ENCODE assay signal across 25 cellular contexts in the genomic region with DNA sequence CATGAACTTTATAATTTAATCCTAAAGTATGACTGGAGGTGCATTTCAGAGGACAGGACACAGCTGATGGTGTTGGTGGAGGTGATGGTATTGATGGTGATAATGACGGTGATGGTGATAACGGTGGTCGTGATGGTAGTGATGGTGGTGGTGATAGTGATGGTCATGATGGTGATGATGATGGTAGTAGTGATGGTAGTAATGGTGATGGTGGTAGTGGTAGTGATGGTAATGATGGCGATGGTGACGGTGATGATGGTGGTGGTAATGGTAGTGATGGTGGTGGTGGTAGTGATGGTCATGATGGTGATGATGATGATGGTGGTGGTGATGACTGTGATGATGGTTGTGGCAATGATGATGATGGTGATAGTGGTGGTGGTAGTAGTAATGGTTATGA. TPM values are rescaled to one million over a fixed set of nuclear protein-coding genes. Genes with fewer than 3 reads are reported as not detected.
"Had no signal": no experiment of that assay in that cellular context is flagged by ENCODE, and none has a peak within 500 bp of the region (broad histone marks: within the 10 kb centered on the region; RNA-seq: fewer than 3 reads in every experiment).

No MANE protein-coding gene starts in this region.

- H3K4me3 Mint-ChIP-seq: effector memory CD8-positive, alpha-beta T cell; memory B cell; natural killer cell; stimulated activated memory B cell treated with anti-CD40 and anti-IgM and Interleukin-4, amounts not matched to agents 10 μg/mL and 1 μg/mL and 100 μg/mL, for 72 hours; type B pancreatic cell had no signal

- H3K4me3 ChIP-seq: gastrocnemius medialis, hepatocyte, lung, ovary, psoas muscle, skin epidermis, spleen, testis, tibial artery had no signal

- H3K27me3 ChIP-seq: gastrocnemius medialis, hepatocyte, ovary, spleen, testis, tibial artery had no signal

- DNase-seq: cortex of kidney; effector memory CD8-positive, alpha-beta T cell; foreskin fibroblast; gastrocnemius medialis; kidney; natural killer cell; occipital lobe; ovary; posterior cingulate gyrus; psoas muscle; right cardiac atrium; spleen; stimulated activated CD4-positive, alpha-beta T cell treated with anti-CD3 and anti-CD28 coated beads, Interleukin-4, amount 100 ng/mL, for 4 hours; stimulated activated naive CD8-positive, alpha-beta T cell treated with anti-CD3 and anti-CD28 coated beads, Interleukin-15, Interleukin-2, amounts not matched to agents 100 U/mL and 50 U/mL, for 24 hours; substantia nigra; testis; tibial artery had no signal

- H3K79me2 ChIP-seq: hepatocyte had no signal

- H3K27ac ChIP-seq: gastrocnemius medialis, hepatocyte, ovary, psoas muscle, skin epidermis, spleen, testis, tibial artery had no signal

- H3K4me2 ChIP-seq: hepatocyte had no signal

- H3K27me3 Mint-ChIP-seq: stimulated activated memory B cell treated with anti-CD40 and anti-IgM and Interleukin-4, amounts not matched to agents 10 μg/mL and 1 μg/mL and 100 μg/mL, for 72 hours had no signal

- H3K36me3 Mint-ChIP-seq: natural killer cell had no signal

- H3K4me1 ChIP-seq: gastrocnemius medialis, psoas muscle, spleen, testis, tibial artery had no signal

- H3K36me3 ChIP-seq: gastrocnemius medialis, ovary had no signal

- H3K9me3 ChIP-seq: gastrocnemius medialis, ovary, psoas muscle, spleen, testis, tibial artery had no signal

- H2AFZ ChIP-seq: hepatocyte had no signal

- H3K27ac Mint-ChIP-seq: effector memory CD8-positive, alpha-beta T cell; memory B cell; natural killer cell; stimulated activated memory B cell treated with anti-CD40 and anti-IgM and Interleukin-4, amounts not matched to agents 10 μg/mL and 1 μg/mL and 100 μg/mL, for 72 hours; type B pancreatic cell had no signal

- ATAC-seq: effector memory CD8-positive, alpha-beta T cell; gastrocnemius medialis; left lobe of liver; natural killer cell; psoas muscle; right cardiac atrium; stimulated activated memory B cell treated with anti-CD40 and anti-IgM and Interleukin-4, amounts not matched to agents 10 μg/mL and 1 μg/mL and 100 μg/mL, for 72 hours; stimulated activated naive CD8-positive, alpha-beta T cell treated with anti-CD3 and anti-CD28 coated beads, Interleukin-15, Interleukin-2, amounts not matched to agents 100 U/mL and 50 U/mL, for 24 hours had no signal

- H3K4me1 Mint-ChIP-seq: memory B cell; stimulated activated memory B cell treated with anti-CD40 and anti-IgM and Interleukin-4, amounts not matched to agents 10 μg/mL and 1 μg/mL and 100 μg/mL, for 72 hours had no signal

RNA-seq across cellular contexts. Expression of a gene that starts 40.4 kb away (rescaled TPM):
- polyA plus RNA-seq: neural cell had no signal
